1 cellular context compared by ENCODE assay signal in the genomic region with DNA sequence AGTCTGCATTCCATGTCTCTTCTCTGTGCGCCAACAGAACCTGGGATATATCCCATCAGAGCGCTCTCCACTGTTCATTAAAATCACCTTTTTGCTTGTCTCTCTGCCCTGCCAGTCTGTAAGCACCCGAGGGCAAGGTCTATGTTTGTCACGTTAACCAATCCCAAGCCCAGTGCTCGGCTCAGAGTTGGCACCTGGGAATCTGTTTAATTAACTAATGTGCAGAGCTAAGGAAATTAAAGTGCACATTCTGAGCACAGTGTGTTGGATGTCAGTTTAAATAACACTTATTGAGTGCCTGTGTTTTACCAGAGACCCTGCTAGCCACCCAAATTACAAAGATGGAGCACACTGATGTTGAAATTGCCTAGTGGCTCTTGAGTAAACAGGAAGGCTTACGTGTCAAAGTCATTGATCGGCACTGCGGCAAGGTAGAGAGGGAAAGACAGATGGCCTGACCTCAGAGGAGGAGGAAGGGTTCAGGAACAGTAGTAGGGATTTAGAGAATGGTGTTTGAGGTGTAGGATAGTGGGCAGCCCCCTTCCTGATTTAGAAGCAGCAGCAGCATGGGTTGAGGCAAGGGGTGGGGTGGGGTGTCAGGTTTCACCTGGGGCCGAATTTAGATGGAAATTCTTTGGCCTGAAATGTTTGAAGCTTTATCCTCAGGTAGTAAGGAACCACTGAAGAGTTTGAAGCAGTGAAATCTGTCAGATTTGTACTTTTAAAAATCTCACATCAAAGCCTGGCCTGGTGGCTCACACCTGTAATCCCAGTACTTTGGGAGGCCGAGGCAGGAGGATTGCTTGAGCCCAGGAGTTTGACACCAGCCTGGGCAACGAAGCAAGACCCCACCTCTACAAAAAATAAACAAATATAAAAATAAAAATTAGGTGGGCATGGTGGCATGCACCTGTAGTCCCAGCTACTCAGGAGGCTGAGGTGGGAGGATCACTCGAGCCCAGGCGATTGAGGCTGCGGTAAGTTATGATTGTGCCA.
TF ChIP-seq lines count a peak whose summit lies in the region.

No MANE protein-coding gene starts in this region.

TF ChIP-seq in HepG2, 621 proteins besides CTCF, POLR2A, EP300 and RAD21 (continued from another document and continues in another):
- no peak; the same call in 1 of the 2 replicates for TF ChIP-seq XBP1 (CRISPR knock-in tag; IDR thresholded peaks at IDR 0.05)
- peak; percentile 88; the same call in 1 of the 2 replicates for TF ChIP-seq ZNF746 (CRISPR knock-in tag; IDR thresholded peaks at IDR 0.05)
- peak; percentile 71; the same call in 1 of the 2 replicates for TF ChIP-seq ZBTB33 (CRISPR knock-in tag; IDR thresholded peaks at IDR 0.05)
- no peak for TF ChIP-seq ZNF775 (CRISPR knock-in tag; IDR thresholded peaks at IDR 0.05; ENCODE audit: borderline replicate concordance)
- no peak for TF ChIP-seq SCMH1 (CRISPR knock-in tag; IDR thresholded peaks at IDR 0.05; ENCODE audit: borderline replicate concordance)
- TF ChIP-seq IRX3 (CRISPR knock-in tag; IDR thresholded peaks at IDR 0.05; ENCODE audit: borderline replicate concordance, low read depth) = no peak
- no peak for TF ChIP-seq BATF2 (CRISPR knock-in tag; IDR thresholded peaks at IDR 0.05)
- TF ChIP-seq, protein P1, sequence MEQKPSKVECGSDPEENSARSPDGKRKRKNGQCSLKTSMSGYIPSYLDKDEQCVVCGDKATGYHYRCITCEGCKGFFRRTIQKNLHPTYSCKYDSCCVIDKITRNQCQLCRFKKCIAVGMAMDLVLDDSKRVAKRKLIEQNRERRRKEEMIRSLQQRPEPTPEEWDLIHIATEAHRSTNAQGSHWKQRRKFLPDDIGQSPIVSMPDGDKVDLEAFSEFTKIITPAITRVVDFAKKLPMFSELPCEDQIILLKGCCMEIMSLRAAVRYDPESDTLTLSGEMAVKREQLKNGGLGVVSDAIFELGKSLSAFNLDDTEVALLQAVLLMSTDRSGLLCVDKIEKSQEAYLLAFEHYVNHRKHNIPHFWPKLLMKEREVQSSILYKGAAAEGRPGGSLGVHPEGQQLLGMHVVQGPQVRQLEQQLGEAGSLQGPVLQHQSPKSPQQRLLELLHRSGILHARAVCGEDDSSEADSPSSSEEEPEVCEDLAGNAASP (CRISPR knock-in tag; IDR thresholded peaks at IDR 0.05; ENCODE audit: borderline replicate concordance) = 0 out of 2 replicates have a peak, but pooled peaks have one; percentile 70
- TF ChIP-seq ZNF773 (CRISPR knock-in tag; IDR thresholded peaks at IDR 0.05; ENCODE audit: borderline replicate concordance) = no peak
- no peak for TF ChIP-seq ZNF251 (CRISPR knock-in tag; IDR thresholded peaks at IDR 0.05)
- no peak for TF ChIP-seq ATRX (CRISPR knock-in tag; IDR thresholded peaks at IDR 0.05; ENCODE audit: borderline replicate concordance)
- TF ChIP-seq ZNF792 (CRISPR knock-in tag; IDR thresholded peaks at IDR 0.05) = no peak
- TF ChIP-seq BRD4 (CRISPR knock-in tag; IDR thresholded peaks at IDR 0.05) = peak; percentile 86; the same call in 1 of the 2 replicates
- no peak for TF ChIP-seq KDM3A (CRISPR knock-in tag; IDR thresholded peaks at IDR 0.05; ENCODE audit: low read depth)
- TF ChIP-seq, protein P2, sequence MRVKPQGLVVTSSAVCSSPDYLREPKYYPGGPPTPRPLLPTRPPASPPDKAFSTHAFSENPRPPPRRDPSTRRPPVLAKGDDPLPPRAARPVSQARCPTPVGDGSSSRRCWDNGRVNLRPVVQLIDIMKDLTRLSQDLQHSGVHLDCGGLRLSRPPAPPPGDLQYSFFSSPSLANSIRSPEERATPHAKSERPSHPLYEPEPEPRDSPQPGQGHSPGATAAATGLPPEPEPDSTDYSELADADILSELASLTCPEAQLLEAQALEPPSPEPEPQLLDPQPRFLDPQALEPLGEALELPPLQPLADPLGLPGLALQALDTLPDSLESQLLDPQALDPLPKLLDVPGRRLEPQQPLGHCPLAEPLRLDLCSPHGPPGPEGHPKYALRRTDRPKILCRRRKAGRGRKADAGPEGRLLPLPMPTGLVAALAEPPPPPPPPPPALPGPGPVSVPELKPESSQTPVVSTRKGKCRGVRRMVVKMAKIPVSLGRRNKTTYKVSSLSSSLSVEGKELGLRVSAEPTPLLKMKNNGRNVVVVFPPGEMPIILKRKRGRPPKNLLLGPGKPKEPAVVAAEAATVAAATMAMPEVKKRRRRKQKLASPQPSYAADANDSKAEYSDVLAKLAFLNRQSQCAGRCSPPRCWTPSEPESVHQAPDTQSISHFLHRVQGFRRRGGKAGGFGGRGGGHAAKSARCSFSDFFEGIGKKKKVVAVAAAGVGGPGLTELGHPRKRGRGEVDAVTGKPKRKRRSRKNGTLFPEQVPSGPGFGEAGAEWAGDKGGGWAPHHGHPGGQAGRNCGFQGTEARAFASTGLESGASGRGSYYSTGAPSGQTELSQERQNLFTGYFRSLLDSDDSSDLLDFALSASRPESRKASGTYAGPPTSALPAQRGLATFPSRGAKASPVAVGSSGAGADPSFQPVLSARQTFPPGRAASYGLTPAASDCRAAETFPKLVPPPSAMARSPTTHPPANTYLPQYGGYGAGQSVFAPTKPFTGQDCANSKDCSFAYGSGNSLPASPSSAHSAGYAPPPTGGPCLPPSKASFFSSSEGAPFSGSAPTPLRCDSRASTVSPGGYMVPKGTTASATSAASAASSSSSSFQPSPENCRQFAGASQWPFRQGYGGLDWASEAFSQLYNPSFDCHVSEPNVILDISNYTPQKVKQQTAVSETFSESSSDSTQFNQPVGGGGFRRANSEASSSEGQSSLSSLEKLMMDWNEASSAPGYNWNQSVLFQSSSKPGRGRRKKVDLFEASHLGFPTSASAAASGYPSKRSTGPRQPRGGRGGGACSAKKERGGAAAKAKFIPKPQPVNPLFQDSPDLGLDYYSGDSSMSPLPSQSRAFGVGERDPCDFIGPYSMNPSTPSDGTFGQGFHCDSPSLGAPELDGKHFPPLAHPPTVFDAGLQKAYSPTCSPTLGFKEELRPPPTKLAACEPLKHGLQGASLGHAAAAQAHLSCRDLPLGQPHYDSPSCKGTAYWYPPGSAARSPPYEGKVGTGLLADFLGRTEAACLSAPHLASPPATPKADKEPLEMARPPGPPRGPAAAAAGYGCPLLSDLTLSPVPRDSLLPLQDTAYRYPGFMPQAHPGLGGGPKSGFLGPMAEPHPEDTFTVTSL (CRISPR knock-in tag; IDR thresholded peaks at IDR 0.05; ENCODE audit: borderline replicate concordance) = peak; percentile 98
- peak; percentile 75; the same call in 1 of the 2 replicates for TF ChIP-seq MYPOP (CRISPR knock-in tag; IDR thresholded peaks at IDR 0.05)
- TF ChIP-seq ZNF318 (CRISPR knock-in tag; IDR thresholded peaks at IDR 0.05) = no peak
- TF ChIP-seq, protein P3, sequence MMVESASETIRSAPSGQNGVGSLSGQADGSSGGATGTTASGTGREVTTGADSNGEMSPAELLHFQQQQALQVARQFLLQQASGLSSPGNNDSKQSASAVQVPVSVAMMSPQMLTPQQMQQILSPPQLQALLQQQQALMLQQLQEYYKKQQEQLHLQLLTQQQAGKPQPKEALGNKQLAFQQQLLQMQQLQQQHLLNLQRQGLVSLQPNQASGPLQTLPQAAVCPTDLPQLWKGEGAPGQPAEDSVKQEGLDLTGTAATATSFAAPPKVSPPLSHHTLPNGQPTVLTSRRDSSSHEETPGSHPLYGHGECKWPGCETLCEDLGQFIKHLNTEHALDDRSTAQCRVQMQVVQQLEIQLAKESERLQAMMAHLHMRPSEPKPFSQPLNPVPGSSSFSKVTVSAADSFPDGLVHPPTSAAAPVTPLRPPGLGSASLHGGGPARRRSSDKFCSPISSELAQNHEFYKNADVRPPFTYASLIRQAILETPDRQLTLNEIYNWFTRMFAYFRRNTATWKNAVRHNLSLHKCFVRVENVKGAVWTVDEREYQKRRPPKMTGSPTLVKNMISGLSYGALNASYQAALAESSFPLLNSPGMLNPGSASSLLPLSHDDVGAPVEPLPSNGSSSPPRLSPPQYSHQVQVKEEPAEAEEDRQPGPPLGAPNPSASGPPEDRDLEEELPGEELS (CRISPR knock-in tag; IDR thresholded peaks at IDR 0.05) = peak; percentile 92
- TF ChIP-seq, protein P4, sequence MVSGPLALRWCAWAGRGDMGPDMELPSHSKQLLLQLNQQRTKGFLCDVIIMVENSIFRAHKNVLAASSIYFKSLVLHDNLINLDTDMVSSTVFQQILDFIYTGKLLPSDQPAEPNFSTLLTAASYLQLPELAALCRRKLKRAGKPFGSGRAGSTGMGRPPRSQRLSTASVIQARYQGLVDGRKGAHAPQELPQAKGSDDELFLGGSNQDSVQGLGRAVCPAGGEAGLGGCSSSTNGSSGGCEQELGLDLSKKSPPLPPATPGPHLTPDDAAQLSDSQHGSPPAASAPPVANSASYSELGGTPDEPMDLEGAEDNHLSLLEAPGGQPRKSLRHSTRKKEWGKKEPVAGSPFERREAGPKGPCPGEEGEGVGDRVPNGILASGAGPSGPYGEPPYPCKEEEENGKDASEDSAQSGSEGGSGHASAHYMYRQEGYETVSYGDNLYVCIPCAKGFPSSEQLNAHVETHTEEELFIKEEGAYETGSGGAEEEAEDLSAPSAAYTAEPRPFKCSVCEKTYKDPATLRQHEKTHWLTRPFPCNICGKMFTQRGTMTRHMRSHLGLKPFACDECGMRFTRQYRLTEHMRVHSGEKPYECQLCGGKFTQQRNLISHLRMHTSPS (CRISPR knock-in tag; IDR thresholded peaks at IDR 0.05; ENCODE audit: low read depth) = peak; percentile 78; the same call in 1 of the 2 replicates
